ENCODE assay signal across 8 cellular contexts in genomic region chr17:2854662-2855061, GRCh38. TPM values are rescaled to one million over a fixed set of nuclear protein-coding genes. Genes with fewer than 3 reads are reported as not detected.
DNase-seq lines count a peak whose midpoint lies in the region; ATAC-seq, FAIRE-seq and TF ChIP-seq lines count a peak whose summit lies in the region.

No MANE protein-coding gene starts in this region.

- no peak overlapping the region for H3K9ac ChIP-seq in adipocyte (ENCODE audit: low read length)
- peak overlapping the region in 1 of 2 donors; percentile 21 for H3K9ac ChIP-seq in kidney (ENCODE audit: low read length in 2 of 2)

- H3K4me1 Mint-ChIP-seq in T-helper 2 cell treated with Interferon-gamma antibody and Interleukin-4, amounts not matched to agents 5 μg/mL and 100 μg/mL, for 36 hours (ENCODE audit: low read depth), result peaks cover 19% of the 10 kb centered on the region

- H3K9me3 ChIP-seq in adipocyte (ENCODE audit: control insufficient read depth, low read length) (no peaks in the 10 kb centered on the region), kidney (ENCODE audit: control insufficient read depth in 1 of 2, low read length in 2 of 2) (no peaks in the 10 kb centered on the region), thoracic aorta (no peaks in the 10 kb centered on the region)

- H3K27ac Mint-ChIP-seq in T-helper 2 cell treated with Interferon-gamma antibody and Interleukin-4, amounts not matched to agents 5 μg/mL and 100 μg/mL, for 36 hours, result peak overlapping the region; percentile 62

- no peak for ATAC-seq in thoracic aorta (ENCODE audit: insufficient number of reproducible peaks, low FRiP score, low read depth)
- no peak for ATAC-seq in HG02884 (IDR thresholded peaks at IDR 0.05; ENCODE audit: unreplicated experiment)

- no peaks in the 10 kb centered on the region for H3K36me3 ChIP-seq in adipocyte (ENCODE audit: control insufficient read depth, insufficient read depth, low read length, severe bottlenecking)
- H3K36me3 ChIP-seq in kidney (ENCODE audit: control insufficient read depth in 1 of 2, insufficient read depth in 2 of 2, low read length in 2 of 2), result no peaks in the 10 kb centered on the region
- H3K36me3 ChIP-seq in thoracic aorta, result no peaks in the 10 kb centered on the region

- no peaks in the 10 kb centered on the region for H3K9me3 Mint-ChIP-seq in T-helper 2 cell treated with Interferon-gamma antibody and Interleukin-4, amounts not matched to agents 5 μg/mL and 100 μg/mL, for 36 hours

- FAIRE-seq in kidney (lab: Jason Lieb, UNC), result no peak

- DNase-seq in T-helper 2 cell treated with Interferon-gamma antibody and Interleukin-4, amounts not matched to agents 5 μg/mL and 100 μg/mL, for 36 hours (ENCODE audit: low spot score), result no peak
- DNase-seq in T-helper 2 cell (no peak), adipocyte (ENCODE audit: low read depth) (no peak), kidney (peak; percentile 70), thoracic aorta (ENCODE audit: low spot score) (no peak), OCI-M1 (lab: John Stamatoyannopoulos, UW) (no peak)
- DNase-seq in effector CD8-positive, alpha-beta T cell (lab: John Stamatoyannopoulos, UW), result no peak

- peaks cover 8% of the 10 kb centered on the region for H3K4me1 ChIP-seq in adipocyte (ENCODE audit: control insufficient read depth, insufficient read depth, low read length)
- H3K4me1 ChIP-seq in kidney (ENCODE audit: control insufficient read depth in 1 of 2, insufficient read depth in 1 of 2, low read depth in 1 of 2, low read length in 2 of 2), result peaks cover 0 to 13% of the 10 kb centered on the region in 2 donors
- H3K4me1 ChIP-seq in thoracic aorta (ENCODE audit: control insufficient read depth in 1 of 2, low read depth in 2 of 2), result peaks cover 0 to 21% of the 10 kb centered on the region in 2 donors

- H3K27me3 ChIP-seq in adipocyte (replicated peaks; ENCODE audit: control insufficient read depth, insufficient read depth, low read length), result peaks cover 35% of the 10 kb centered on the region
- H3K27me3 ChIP-seq in thoracic aorta (replicated peaks; ENCODE audit: insufficient read depth), result no peaks in the 10 kb centered on the region

- peaks cover 4% of the 10 kb centered on the region for H3K36me3 Mint-ChIP-seq in T-helper 2 cell treated with Interferon-gamma antibody and Interleukin-4, amounts not matched to agents 5 μg/mL and 100 μg/mL, for 36 hours (ENCODE audit: low read depth)

- H3K4me3 ChIP-seq in adipocyte (ENCODE audit: low read length) (peak overlapping the region; percentile 75), kidney (ENCODE audit: low read length in 2 of 2) (peak overlapping the region; percentile 33 to 50), thoracic aorta (peak overlapping the region; percentile 88)

- intact Hi-C loops in kidney (cut with DNase I), result no loop called here

- no peak for TF ChIP-seq CTCF in kidney (IDR thresholded peaks at IDR 0.05; ENCODE audit: borderline replicate concordance, extremely low read depth, insufficient read depth)
- TF ChIP-seq CTCF in thoracic aorta (IDR thresholded peaks at IDR 0.05), result no peak

- peak overlapping the region; percentile 76 for H3K4me3 Mint-ChIP-seq in T-helper 2 cell treated with Interferon-gamma antibody and Interleukin-4, amounts not matched to agents 5 μg/mL and 100 μg/mL, for 36 hours

- H3K27ac ChIP-seq in kidney (ENCODE audit: low read depth in 2 of 2, low read length in 2 of 2) (peak overlapping the region in 1 of 2 donors; percentile 10), thoracic aorta (no peak overlapping the region)

- H3K27me3 Mint-ChIP-seq in T-helper 2 cell treated with Interferon-gamma antibody and Interleukin-4, amounts not matched to agents 5 μg/mL and 100 μg/mL, for 36 hours (ENCODE audit: low read depth), result peaks cover 51% of the 10 kb centered on the region

RNA-seq across cellular contexts. Expression of gene RAP1GAP2, which starts 58.4 kb away (rescaled TPM):
- total RNA-seq in kidney (46.2 TPM), thoracic aorta (10 to 100 TPM; 10.0 to 12.4 TPM)
- 6.8 TPM for polyA plus RNA-seq in kidney (ENCODE audit: insufficient read depth, low read depth, low replicate concordance)
